1 cellular context compared by ENCODE assay signal in the genomic region with DNA sequence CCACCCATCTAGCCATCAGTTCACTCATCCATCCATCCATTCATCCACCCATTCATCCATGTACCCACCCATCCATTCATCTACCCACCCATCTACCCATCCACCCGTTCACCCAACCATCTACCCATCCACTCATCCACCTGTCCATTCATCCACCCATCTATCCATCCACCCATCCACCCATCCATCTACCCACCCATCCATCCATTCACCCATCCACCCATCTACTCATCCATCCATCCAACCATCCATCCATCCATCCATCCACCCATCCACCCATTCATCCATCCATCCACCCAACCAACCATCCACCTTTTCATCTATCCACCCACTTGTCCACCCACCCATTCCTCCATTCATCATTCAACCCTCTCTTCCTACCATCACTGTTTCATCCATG.
TF ChIP-seq lines count a peak whose summit lies in the region.

No MANE protein-coding gene starts in this region.

TF ChIP-seq in HEK293, 187 proteins besides CTCF, POLR2A, EP300 and RAD21 (continued from another document):
- TF ChIP-seq ATF2 (tag by site-specific recombination; IDR thresholded peaks at IDR 0.05; ENCODE audit: low read depth) (no peak), TRIM28 (IDR thresholded peaks at IDR 0.05; ENCODE audit: borderline replicate concordance, low read length) (no peak), ZNF112 (tag by site-specific recombination; IDR thresholded peaks at IDR 0.05) (no peak), ZFHX2 (tag by site-specific recombination; conservative IDR thresholded peaks at IDR 0.05) (peak; percentile 67)
